10 cellular contexts compared by ENCODE assay signal in genomic region chr14:67722293-67722692, GRCh38. TPM values are rescaled to one million over a fixed set of nuclear protein-coding genes. Genes with fewer than 3 reads are reported as not detected.
DNase-seq lines count a peak whose midpoint lies in the region; ATAC-seq and TF ChIP-seq lines count a peak whose summit lies in the region.
"Had no signal": no experiment of that assay in that cellular context is flagged by ENCODE, and none has a peak within 500 bp of the region (broad histone marks: within the 10 kb centered on the region; RNA-seq: fewer than 3 reads in every experiment).

No MANE protein-coding gene starts in this region.

- H3K27ac ChIP-seq in esophagus squamous epithelium, result peak overlapping the region in 2 of 4 donors; percentile 30 to 54
- H3K27ac ChIP-seq: neutrophil had no signal

- H3K4me3 ChIP-seq in BE2C (ENCODE audit: low read depth, low read length), result peak overlapping the region; percentile 1; the same call in 1 of the 2 replicates
- H3K4me3 ChIP-seq in esophagus squamous epithelium, result peak overlapping the region; percentile 5 to 34 (median 20)

- no peak overlapping the region for H3K27ac Mint-ChIP-seq in nephron
- H3K27ac Mint-ChIP-seq in stimulated activated naive CD8-positive, alpha-beta T cell treated with anti-CD3 and anti-CD28 coated beads, Interleukin-15, amount 100 ng/mL, for 72 hours, result no peak overlapping the region

- H3K4me1 Mint-ChIP-seq in nephron, result peaks cover 11% of the 10 kb centered on the region
- peaks cover 10% of the 10 kb centered on the region for H3K4me1 Mint-ChIP-seq in stimulated activated naive CD8-positive, alpha-beta T cell treated with anti-CD3 and anti-CD28 coated beads, Interleukin-15, amount 100 ng/mL, for 72 hours

- TF ChIP-seq CTCF in BE2C (IDR thresholded peaks at IDR 0.05; ENCODE audit: low read depth, low read length), result no peak
- no peak for TF ChIP-seq CTCF in esophagus squamous epithelium (IDR thresholded peaks at IDR 0.05)
- no peak for TF ChIP-seq CTCF in nephron (IDR thresholded peaks at IDR 0.05; ENCODE audit: unreplicated experiment in 3 of 3)

- peaks cover 30% of the 10 kb centered on the region for H3K27me3 Mint-ChIP-seq in nephron (ENCODE audit: low read depth)
- peaks cover 65% of the 10 kb centered on the region for H3K27me3 Mint-ChIP-seq in stimulated activated naive CD8-positive, alpha-beta T cell treated with anti-CD3 and anti-CD28 coated beads, Interleukin-15, amount 100 ng/mL, for 72 hours

- H3K4me1 ChIP-seq in BE2C (no peaks in the 10 kb centered on the region), esophagus squamous epithelium (peaks cover 0 to 39% (median 9%) of the 10 kb centered on the region in 3 donors)

- H3K9me3 ChIP-seq in BE2C, result no peaks in the 10 kb centered on the region
- no peaks in the 10 kb centered on the region for H3K9me3 ChIP-seq in esophagus squamous epithelium
- H3K9me3 ChIP-seq: neutrophil had no signal

- no peaks in the 10 kb centered on the region for H3K36me3 Mint-ChIP-seq in nephron (ENCODE audit: low read depth)

- WGBS in esophagus squamous epithelium, 2 donors, result 0 to 5% methylated on average over 1 to 2 of the region's 3 CpGs

- H3K27me3 ChIP-seq in BE2C (no peaks in the 10 kb centered on the region), esophagus squamous epithelium (peaks cover 0 to 8% (median 0%) of the 10 kb centered on the region in 4 donors)

- peak in 1 of 4 donors; percentile 27 for TF ChIP-seq POLR2A in esophagus squamous epithelium (IDR thresholded peaks at IDR 0.05)

- peak; percentile 36 for DNase-seq in BE2C
- peak; percentile 47 for DNase-seq in NCI-H1694 (lab: John Stamatoyannopoulos, UW)
- no peak for DNase-seq in esophagus squamous epithelium (lab: John Stamatoyannopoulos, UW)
- no peak for DNase-seq in activated effector memory CD4-positive, alpha-beta T cell treated with anti-CD3 and anti-CD28 coated beads, Interleukin-2, amount 50 U/mL, for 16 hours
- DNase-seq in stimulated activated naive CD8-positive, alpha-beta T cell treated with anti-CD3 and anti-CD28 coated beads, Interleukin-15, amount 100 ng/mL, for 72 hours, result no peak
- DNase-seq in NCI-H128 (lab: John Stamatoyannopoulos, UW; ENCODE audit: unreplicated experiment), result no peak

- peak overlapping the region in 2 of 3 experiments; percentile 45 to 83 for H3K4me3 Mint-ChIP-seq in nephron
- H3K4me3 Mint-ChIP-seq in stimulated activated naive CD8-positive, alpha-beta T cell treated with anti-CD3 and anti-CD28 coated beads, Interleukin-15, amount 100 ng/mL, for 72 hours, result peak overlapping the region in 1 of 2 donors; percentile 25

- no peaks in the 10 kb centered on the region for H3K9me3 Mint-ChIP-seq in nephron
- H3K9me3 Mint-ChIP-seq in stimulated activated naive CD8-positive, alpha-beta T cell treated with anti-CD3 and anti-CD28 coated beads, Interleukin-15, amount 100 ng/mL, for 72 hours, result no peaks in the 10 kb centered on the region

- no peaks in the 10 kb centered on the region for H3K36me3 ChIP-seq in BE2C
- H3K36me3 ChIP-seq in esophagus squamous epithelium, result no peaks in the 10 kb centered on the region
- H3K36me3 ChIP-seq: neutrophil had no signal

- ATAC-seq in HG02884 (IDR thresholded peaks at IDR 0.05; ENCODE audit: unreplicated experiment), result no peak
- no peak for ATAC-seq in stimulated activated naive CD8-positive, alpha-beta T cell treated with anti-CD3 and anti-CD28 coated beads, Interleukin-15, amount 100 ng/mL, for 72 hours

- intact Hi-C loops in esophagus squamous epithelium (cut with DNase I), result no loop called here

RNA-seq across cellular contexts. Expression of gene RDH12, which starts 20.6 kb away (rescaled TPM):
- 0.68 TPM for polyA plus RNA-seq in BE2C (2012; ENCODE audit: insufficient read depth, insufficient read length, low read depth)
- 10 to 100 TPM in 3 of 4 donors, 1 to 10 TPM in 1; 4.0 to 35.3 (median 29.4) TPM for total RNA-seq in esophagus squamous epithelium
- total RNA-seq: urinary bladder had no signal

RNA-seq across cellular contexts. Expression of gene RDH11, which starts 26.7 kb away (rescaled TPM):
- 115 TPM for polyA plus RNA-seq in BE2C (2012; ENCODE audit: insufficient read depth, insufficient read length, low read depth)
- total RNA-seq in esophagus squamous epithelium, result 10 to 100 TPM; 35.6 to 74.6 (median 48.0) TPM

RNA-seq across cellular contexts. Expression of gene VTI1B, which starts 47.9 kb away (rescaled TPM):
- 100 TPM for polyA plus RNA-seq in BE2C (2012; ENCODE audit: insufficient read depth, insufficient read length, low read depth)
- 10 to 100 TPM; 41.3 to 57.7 (median 52.3) TPM for total RNA-seq in esophagus squamous epithelium

Comparison
In these comparisons a context has a peak if more than half of its experiments do, and no peak if none do; other contexts are left out.
1. DNase-seq: peak in BE2C (single experiment) and NCI-H1694 (single experiment); none in esophagus squamous epithelium (single experiment), activated effector memory CD4-positive, alpha-beta T cell treated with anti-CD3 and anti-CD28 coated beads, Interleukin-2, amount 50 U/mL, for 16 hours (single experiment), stimulated activated naive CD8-positive, alpha-beta T cell treated with anti-CD3 and anti-CD28 coated beads, Interleukin-15, amount 100 ng/mL, for 72 hours (0 of 2) and NCI-H128 (single experiment).